Comparison of ENCODE assay signal across 1 cellular context in genomic region chr7:20267482-20267881, GRCh38.
TF ChIP-seq lines count a peak whose summit lies in the region.

No MANE protein-coding gene starts in this region.

TF ChIP-seq in WTC11, 78 proteins besides CTCF, POLR2A, EP300 and RAD21 (continued from another document):
- no peak for TF ChIP-seq AR (CRISPR knock-in tag; IDR thresholded peaks at IDR 0.05)
- no peak for TF ChIP-seq E2F1 (CRISPR knock-in tag; IDR thresholded peaks at IDR 0.05)
- TF ChIP-seq ZBTB43 (CRISPR knock-in tag; IDR thresholded peaks at IDR 0.05) = no peak
- no peak for TF ChIP-seq E2F4 (CRISPR knock-in tag; IDR thresholded peaks at IDR 0.05; ENCODE audit: borderline replicate concordance, low read depth)
- no peak for TF ChIP-seq ZNF219 (CRISPR knock-in tag; IDR thresholded peaks at IDR 0.05; ENCODE audit: borderline replicate concordance)
